Comparison of ENCODE assay signal across 25 cellular contexts in genomic region chr17:65222216-65222738, GRCh38.
DNase-seq lines count a peak whose midpoint lies in the region; ATAC-seq and TF ChIP-seq lines count a peak whose summit lies in the region.
"Had no signal": no experiment of that assay in that cellular context is flagged by ENCODE, and none has a peak within 500 bp of the region (broad histone marks: within the 10 kb centered on the region; RNA-seq: fewer than 3 reads in every experiment).

No MANE protein-coding gene starts in this region.

- H3K9me3 Mint-ChIP-seq in activated naive CD8-positive, alpha-beta T cell treated with anti-CD3 and anti-CD28 coated beads, Interleukin-2, amount 50 U/mL, for 24 hours = no peaks in the 10 kb centered on the region
- H3K9me3 Mint-ChIP-seq in activated naive CD8-positive, alpha-beta T cell treated with anti-CD3 and anti-CD28 coated beads for 36 hours = no peaks in the 10 kb centered on the region
- no peaks in the 10 kb centered on the region for H3K9me3 Mint-ChIP-seq in stimulated activated effector memory CD8-positive, alpha-beta T cell treated with anti-CD3 and anti-CD28 coated beads, Interleukin-12 subunit alpha, Interleukin-12 subunit beta, amount 100 ng/mL, for 72 hours
- peaks cover 0 to under 1% (median 0%) of the 10 kb centered on the region in 11 donors for H3K9me3 Mint-ChIP-seq in naive thymus-derived CD4-positive, alpha-beta T cell
- H3K9me3 Mint-ChIP-seq: dendritic cell treated with granulocyte-macrophage colony-stimulating factor and Interleukin-4, amounts not matched to agents 40 ng/mL and 50 ng/mL, for 4 days had no signal

- H2AFZ ChIP-seq in mammary epithelial cell (ENCODE audit: low read depth, low read length) = no peak overlapping the region

- H3K9me3 ChIP-seq in mammary epithelial cell (replicated peaks; ENCODE audit: insufficient read depth, low read length) = no peaks in the 10 kb centered on the region
- no peaks in the 10 kb centered on the region for H3K9me3 ChIP-seq in naive thymus-derived CD4-positive, alpha-beta T cell (ENCODE audit: control insufficient read depth in 2 of 3, low read length in 3 of 3)
- H3K9me3 ChIP-seq: HAP-1 had no signal

- ATAC-seq in activated naive CD8-positive, alpha-beta T cell treated with anti-CD3 and anti-CD28 coated beads, Interleukin-2, amount 50 U/mL, for 24 hours = peak; percentile 73
- peak; percentile 59 for ATAC-seq in stimulated activated effector memory CD8-positive, alpha-beta T cell treated with anti-CD3 and anti-CD28 coated beads, Interleukin-12 subunit alpha, Interleukin-12 subunit beta, amount 100 ng/mL, for 72 hours
- ATAC-seq in HG03039 (IDR thresholded peaks at IDR 0.05; ENCODE audit: unreplicated experiment) = no peak
- no peak for ATAC-seq in naive thymus-derived CD4-positive, alpha-beta T cell
- ATAC-seq: left cardiac atrium, Right ventricle myocardium inferior had no signal

- WGBS in mammary epithelial cell (ENCODE audit: low coverage, missing lambda C conversion rate) = 84% methylated on average over 3 of the region's 3 CpGs

- peaks cover 12% of the 10 kb centered on the region for H3K27me3 Mint-ChIP-seq in activated naive CD8-positive, alpha-beta T cell treated with anti-CD3 and anti-CD28 coated beads, Interleukin-2, amount 50 U/mL, for 24 hours
- H3K27me3 Mint-ChIP-seq in activated naive CD8-positive, alpha-beta T cell treated with anti-CD3 and anti-CD28 coated beads for 36 hours = peaks cover 20% of the 10 kb centered on the region
- H3K27me3 Mint-ChIP-seq in naive thymus-derived CD4-positive, alpha-beta T cell = peaks cover 0 to 28% (median 5%) of the 10 kb centered on the region in 5 donors

- TF ChIP-seq CTCF in mammary epithelial cell (conservative IDR thresholded peaks at IDR 0.05 in 1 of 2, IDR thresholded peaks at IDR 0.05 in 1 of 2; ENCODE audit: extremely low read depth in 1 of 2, insufficient read depth in 1 of 2, low read depth in 1 of 2, low read length in 2 of 2) = no peak

- BruUV-seq in mammary epithelial cell (replicated peaks; lab: Mats Ljungman, UMichigan) = no TSS peak

- CTCF ChIA-PET in mammary epithelial cell (lab: Charles Lee; ENCODE audit: low non-redundant PET) = no interaction called here
- CTCF ChIA-PET in naive thymus-derived CD4-positive, alpha-beta T cell (lab: Charles Lee) = no interaction called here

- in situ Hi-C loops in mammary epithelial cell (cut with MboI; ENCODE audit: low sequenced_read_pairs in 2 of 2) = no loop called here

- H3K79me2 ChIP-seq in mammary epithelial cell (ENCODE audit: insufficient read depth, low read length) = no peaks in the 10 kb centered on the region

- H3K4me1 Mint-ChIP-seq in activated naive CD8-positive, alpha-beta T cell treated with anti-CD3 and anti-CD28 coated beads, Interleukin-2, amount 50 U/mL, for 24 hours = no peaks in the 10 kb centered on the region
- no peaks in the 10 kb centered on the region for H3K4me1 Mint-ChIP-seq in activated naive CD8-positive, alpha-beta T cell treated with anti-CD3 and anti-CD28 coated beads for 36 hours
- peaks cover 11% of the 10 kb centered on the region for H3K4me1 Mint-ChIP-seq in stimulated activated effector memory CD8-positive, alpha-beta T cell treated with anti-CD3 and anti-CD28 coated beads, Interleukin-12 subunit alpha, Interleukin-12 subunit beta, amount 100 ng/mL, for 72 hours
- H3K4me1 Mint-ChIP-seq in naive thymus-derived CD4-positive, alpha-beta T cell = peaks cover 0 to 3% (median 0%) of the 10 kb centered on the region in 7 donors

- no peak for DNase-seq in activated naive CD8-positive, alpha-beta T cell treated with anti-CD3 and anti-CD28 coated beads, Interleukin-2, amount 50 U/mL, for 24 hours
- DNase-seq in activated naive CD8-positive, alpha-beta T cell treated with anti-CD3 and anti-CD28 coated beads for 36 hours = no peak
- peak; percentile 46 for DNase-seq in HT1080 (ENCODE audit: low read depth)
- peak; percentile 20 for DNase-seq in mammary epithelial cell
- DNase-seq in stimulated activated effector memory CD8-positive, alpha-beta T cell treated with anti-CD3 and anti-CD28 coated beads, Interleukin-12 subunit alpha, Interleukin-12 subunit beta, amount 100 ng/mL, for 72 hours (ENCODE audit: low spot score in 2 of 2) = no peak
- no peak for DNase-seq in naive thymus-derived CD4-positive, alpha-beta T cell
- DNase-seq in SIG-M5 (lab: John Stamatoyannopoulos, UW) = no peak
- DNase-seq: activated CD8-positive, alpha-beta memory T cell treated with anti-CD3 and anti-CD28 coated beads for 24 hours; activated naive CD4-positive, alpha-beta T cell treated with anti-CD3 and anti-CD28 coated beads, Interleukin-2, amount 50 U/mL, for 16 hours; aorta; central memory CD4-positive, alpha-beta T cell; left cardiac atrium; NCI-H1105 treated with DMSO at 0.1 percent for 48 hours; NCI-H2029; NCI-H446; NCI-H82; nucleus accumbens; small intestine; stimulated activated CD4-positive, alpha-beta T cell treated with anti-CD3 and anti-CD28 coated beads, Interleukin-2, amount 100 ng/mL, for 24 hours; T-helper 9 cell had no signal

- H3K27me3 ChIP-seq in mammary epithelial cell (ENCODE audit: insufficient read depth, low read length) = no peaks in the 10 kb centered on the region
- H3K27me3 ChIP-seq in naive thymus-derived CD4-positive, alpha-beta T cell (ENCODE audit: control insufficient read depth in 2 of 2, insufficient read depth in 2 of 2, low read length in 2 of 2) = no peaks in the 10 kb centered on the region

- no peaks in the 10 kb centered on the region for H3K36me3 Mint-ChIP-seq in activated naive CD8-positive, alpha-beta T cell treated with anti-CD3 and anti-CD28 coated beads, Interleukin-2, amount 50 U/mL, for 24 hours (ENCODE audit: low read depth)
- no peaks in the 10 kb centered on the region for H3K36me3 Mint-ChIP-seq in activated naive CD8-positive, alpha-beta T cell treated with anti-CD3 and anti-CD28 coated beads for 36 hours
- H3K36me3 Mint-ChIP-seq in stimulated activated effector memory CD8-positive, alpha-beta T cell treated with anti-CD3 and anti-CD28 coated beads, Interleukin-12 subunit alpha, Interleukin-12 subunit beta, amount 100 ng/mL, for 72 hours = no peaks in the 10 kb centered on the region
- no peaks in the 10 kb centered on the region for H3K36me3 Mint-ChIP-seq in naive thymus-derived CD4-positive, alpha-beta T cell

- no peak overlapping the region for H3K4me2 ChIP-seq in mammary epithelial cell (ENCODE audit: insufficient read depth, low read depth, low read length)

- no peak overlapping the region for H3K27ac ChIP-seq in mammary epithelial cell (ENCODE audit: insufficient read depth, low read depth, low read length)
- no peak overlapping the region for H3K27ac ChIP-seq in naive thymus-derived CD4-positive, alpha-beta T cell (ENCODE audit: low read depth, low read length)
- H3K27ac ChIP-seq: C4-2B had no signal

- H3K9ac ChIP-seq in mammary epithelial cell (ENCODE audit: insufficient read depth, low read length) = no peak overlapping the region

- no peak overlapping the region for H3K4me3 Mint-ChIP-seq in activated naive CD8-positive, alpha-beta T cell treated with anti-CD3 and anti-CD28 coated beads, Interleukin-2, amount 50 U/mL, for 24 hours
- H3K4me3 Mint-ChIP-seq in activated naive CD8-positive, alpha-beta T cell treated with anti-CD3 and anti-CD28 coated beads for 36 hours = no peak overlapping the region
- H3K4me3 Mint-ChIP-seq in stimulated activated effector memory CD8-positive, alpha-beta T cell treated with anti-CD3 and anti-CD28 coated beads, Interleukin-12 subunit alpha, Interleukin-12 subunit beta, amount 100 ng/mL, for 72 hours = no peak overlapping the region
- no peak overlapping the region for H3K4me3 Mint-ChIP-seq in naive thymus-derived CD4-positive, alpha-beta T cell
- H3K4me3 Mint-ChIP-seq: dendritic cell treated with granulocyte-macrophage colony-stimulating factor and Interleukin-4, amounts not matched to agents 40 ng/mL and 50 ng/mL, for 4 days had no signal

- no peak overlapping the region for H3K4me3 ChIP-seq in mammary epithelial cell (replicated peaks in 1 of 3; ENCODE audit: insufficient read depth in 1 of 3, low read depth in 2 of 3, low read length in 3 of 3)
- no peak overlapping the region for H3K4me3 ChIP-seq in naive thymus-derived CD4-positive, alpha-beta T cell (ENCODE audit: low read length)
- H3K4me3 ChIP-seq: HAP-1 had no signal

- no peaks in the 10 kb centered on the region for H3K4me1 ChIP-seq in mammary epithelial cell (ENCODE audit: insufficient read depth, low read length)
- H3K4me1 ChIP-seq in naive thymus-derived CD4-positive, alpha-beta T cell (ENCODE audit: control insufficient read depth in 2 of 2, insufficient read depth in 2 of 2, low read length in 2 of 2) = no peaks in the 10 kb centered on the region
- H3K4me1 ChIP-seq: HAP-1 had no signal

- no peaks in the 10 kb centered on the region for H4K20me1 ChIP-seq in mammary epithelial cell (ENCODE audit: insufficient read depth, low read length)

- POLR2A ChIA-PET in naive thymus-derived CD4-positive, alpha-beta T cell (lab: Charles Lee) = no interaction called here

- no peaks in the 10 kb centered on the region for H3K36me3 ChIP-seq in mammary epithelial cell (ENCODE audit: insufficient read depth, low read length)
- no peaks in the 10 kb centered on the region for H3K36me3 ChIP-seq in naive thymus-derived CD4-positive, alpha-beta T cell (ENCODE audit: control insufficient read depth in 2 of 3, insufficient read depth in 3 of 3, low read length in 3 of 3)
- H3K36me3 ChIP-seq: HAP-1 had no signal

- intact Hi-C loops in mammary epithelial cell (cut with micrococcal nuclease) = no loop called here
- intact Hi-C loops in naive thymus-derived CD4-positive, alpha-beta T cell (cut with micrococcal nuclease) = no loop called here

- H3K27ac Mint-ChIP-seq in activated naive CD8-positive, alpha-beta T cell treated with anti-CD3 and anti-CD28 coated beads, Interleukin-2, amount 50 U/mL, for 24 hours = no peak overlapping the region
- no peak overlapping the region for H3K27ac Mint-ChIP-seq in activated naive CD8-positive, alpha-beta T cell treated with anti-CD3 and anti-CD28 coated beads for 36 hours
- no peak overlapping the region for H3K27ac Mint-ChIP-seq in stimulated activated effector memory CD8-positive, alpha-beta T cell treated with anti-CD3 and anti-CD28 coated beads, Interleukin-12 subunit alpha, Interleukin-12 subunit beta, amount 100 ng/mL, for 72 hours
- H3K27ac Mint-ChIP-seq in naive thymus-derived CD4-positive, alpha-beta T cell = no peak overlapping the region
- H3K27ac Mint-ChIP-seq: dendritic cell treated with granulocyte-macrophage colony-stimulating factor and Interleukin-4, amounts not matched to agents 40 ng/mL and 50 ng/mL, for 4 days had no signal

- dilution Hi-C loops in mammary epithelial cell (cut with HindIII; ENCODE audit: low sequenced_read_pairs) = no loop called here

Comparison
In these comparisons a context has a peak if more than half of its experiments do, and no peak if none do; other contexts are left out.
1. ATAC-seq: peak in activated naive CD8-positive, alpha-beta T cell treated with anti-CD3 and anti-CD28 coated beads, Interleukin-2, amount 50 U/mL, for 24 hours (single experiment) and stimulated activated effector memory CD8-positive, alpha-beta T cell treated with anti-CD3 and anti-CD28 coated beads, Interleukin-12 subunit alpha, Interleukin-12 subunit beta, amount 100 ng/mL, for 72 hours (single experiment); none in HG03039 (single experiment) and naive thymus-derived CD4-positive, alpha-beta T cell (single experiment).
2. DNase-seq: peak in HT1080 (single experiment) and mammary epithelial cell (single experiment); none in activated naive CD8-positive, alpha-beta T cell treated with anti-CD3 and anti-CD28 coated beads, Interleukin-2, amount 50 U/mL, for 24 hours (single experiment), activated naive CD8-positive, alpha-beta T cell treated with anti-CD3 and anti-CD28 coated beads for 36 hours (single experiment), stimulated activated effector memory CD8-positive, alpha-beta T cell treated with anti-CD3 and anti-CD28 coated beads, Interleukin-12 subunit alpha, Interleukin-12 subunit beta, amount 100 ng/mL, for 72 hours (0 of 2), naive thymus-derived CD4-positive, alpha-beta T cell (0 of 9) and SIG-M5 (single experiment).